Comparison of ENCODE assay signal across 1 cellular context in the genomic region with DNA sequence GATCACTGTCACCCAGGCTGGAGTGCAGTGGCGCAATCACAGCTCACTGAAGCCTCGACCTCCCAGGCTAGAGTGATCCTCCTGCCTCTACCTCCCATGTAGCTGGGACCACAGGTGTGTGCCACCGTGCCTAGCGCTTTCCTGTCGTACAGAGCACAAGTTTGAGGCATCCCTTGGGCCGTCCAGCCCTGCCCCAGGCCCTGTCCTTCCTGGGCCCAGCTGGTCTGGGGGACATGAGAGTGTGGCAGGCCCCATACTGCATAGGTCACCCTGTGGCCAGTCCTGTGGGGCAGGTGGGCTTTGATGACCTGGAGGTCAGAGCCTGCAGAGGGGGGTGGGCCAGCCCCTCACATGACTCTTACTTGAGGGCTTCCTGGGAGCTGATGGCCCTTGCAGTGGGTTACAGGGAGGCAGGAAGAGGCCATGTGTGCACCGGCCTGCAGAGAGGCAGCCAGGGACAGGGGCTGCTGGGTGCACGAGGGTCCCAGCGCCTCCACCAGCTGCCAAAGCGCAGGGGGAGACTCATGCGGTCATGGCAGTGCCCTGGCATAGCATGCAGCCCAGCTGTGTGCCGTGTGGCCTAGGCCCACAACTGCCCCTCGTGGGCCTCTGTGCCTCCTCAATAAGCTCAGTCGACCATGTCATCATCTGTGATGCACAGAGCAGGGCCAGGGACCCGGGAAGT.
TF ChIP-seq lines count a peak whose summit lies in the region.

No MANE protein-coding gene starts in this region.

TF ChIP-seq in HepG2, 621 proteins besides CTCF, POLR2A, EP300 and RAD21 (continued from another document):
- TF ChIP-seq, protein P1, sequence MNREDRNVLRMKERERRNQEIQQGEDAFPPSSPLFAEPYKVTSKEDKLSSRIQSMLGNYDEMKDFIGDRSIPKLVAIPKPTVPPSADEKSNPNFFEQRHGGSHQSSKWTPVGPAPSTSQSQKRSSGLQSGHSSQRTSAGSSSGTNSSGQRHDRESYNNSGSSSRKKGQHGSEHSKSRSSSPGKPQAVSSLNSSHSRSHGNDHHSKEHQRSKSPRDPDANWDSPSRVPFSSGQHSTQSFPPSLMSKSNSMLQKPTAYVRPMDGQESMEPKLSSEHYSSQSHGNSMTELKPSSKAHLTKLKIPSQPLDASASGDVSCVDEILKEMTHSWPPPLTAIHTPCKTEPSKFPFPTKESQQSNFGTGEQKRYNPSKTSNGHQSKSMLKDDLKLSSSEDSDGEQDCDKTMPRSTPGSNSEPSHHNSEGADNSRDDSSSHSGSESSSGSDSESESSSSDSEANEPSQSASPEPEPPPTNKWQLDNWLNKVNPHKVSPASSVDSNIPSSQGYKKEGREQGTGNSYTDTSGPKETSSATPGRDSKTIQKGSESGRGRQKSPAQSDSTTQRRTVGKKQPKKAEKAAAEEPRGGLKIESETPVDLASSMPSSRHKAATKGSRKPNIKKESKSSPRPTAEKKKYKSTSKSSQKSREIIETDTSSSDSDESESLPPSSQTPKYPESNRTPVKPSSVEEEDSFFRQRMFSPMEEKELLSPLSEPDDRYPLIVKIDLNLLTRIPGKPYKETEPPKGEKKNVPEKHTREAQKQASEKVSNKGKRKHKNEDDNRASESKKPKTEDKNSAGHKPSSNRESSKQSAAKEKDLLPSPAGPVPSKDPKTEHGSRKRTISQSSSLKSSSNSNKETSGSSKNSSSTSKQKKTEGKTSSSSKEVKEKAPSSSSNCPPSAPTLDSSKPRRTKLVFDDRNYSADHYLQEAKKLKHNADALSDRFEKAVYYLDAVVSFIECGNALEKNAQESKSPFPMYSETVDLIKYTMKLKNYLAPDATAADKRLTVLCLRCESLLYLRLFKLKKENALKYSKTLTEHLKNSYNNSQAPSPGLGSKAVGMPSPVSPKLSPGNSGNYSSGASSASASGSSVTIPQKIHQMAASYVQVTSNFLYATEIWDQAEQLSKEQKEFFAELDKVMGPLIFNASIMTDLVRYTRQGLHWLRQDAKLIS (CRISPR knock-in tag; IDR thresholded peaks at IDR 0.05): no peak
- TF ChIP-seq ZNF460 (CRISPR knock-in tag; IDR thresholded peaks at IDR 0.05; ENCODE audit: borderline replicate concordance) (no peak), ZNF225 (CRISPR knock-in tag; IDR thresholded peaks at IDR 0.05) (0 out of 2 replicates have a peak, but pooled peaks have one; percentile 60), KDM3A (CRISPR knock-in tag; IDR thresholded peaks at IDR 0.05; ENCODE audit: low read depth) (no peak), RBM39 (IDR thresholded peaks at IDR 0.05; ENCODE audit: low read depth, low read length, poor library complexity, severe bottlenecking) (peak; percentile 45), MED13 (CRISPR knock-in tag; IDR thresholded peaks at IDR 0.05) (no peak), NR2F2 (IDR thresholded peaks at IDR 0.05; ENCODE audit: borderline replicate concordance, low read depth) (no peak)
- TF ChIP-seq, protein P2, sequence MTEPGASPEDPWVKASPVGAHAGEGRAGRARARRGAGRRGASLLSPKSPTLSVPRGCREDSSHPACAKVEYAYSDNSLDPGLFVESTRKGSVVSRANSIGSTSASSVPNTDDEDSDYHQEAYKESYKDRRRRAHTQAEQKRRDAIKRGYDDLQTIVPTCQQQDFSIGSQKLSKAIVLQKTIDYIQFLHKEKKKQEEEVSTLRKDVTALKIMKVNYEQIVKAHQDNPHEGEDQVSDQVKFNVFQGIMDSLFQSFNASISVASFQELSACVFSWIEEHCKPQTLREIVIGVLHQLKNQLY (CRISPR knock-in tag; IDR thresholded peaks at IDR 0.05): no peak
- TF ChIP-seq, protein P3, sequence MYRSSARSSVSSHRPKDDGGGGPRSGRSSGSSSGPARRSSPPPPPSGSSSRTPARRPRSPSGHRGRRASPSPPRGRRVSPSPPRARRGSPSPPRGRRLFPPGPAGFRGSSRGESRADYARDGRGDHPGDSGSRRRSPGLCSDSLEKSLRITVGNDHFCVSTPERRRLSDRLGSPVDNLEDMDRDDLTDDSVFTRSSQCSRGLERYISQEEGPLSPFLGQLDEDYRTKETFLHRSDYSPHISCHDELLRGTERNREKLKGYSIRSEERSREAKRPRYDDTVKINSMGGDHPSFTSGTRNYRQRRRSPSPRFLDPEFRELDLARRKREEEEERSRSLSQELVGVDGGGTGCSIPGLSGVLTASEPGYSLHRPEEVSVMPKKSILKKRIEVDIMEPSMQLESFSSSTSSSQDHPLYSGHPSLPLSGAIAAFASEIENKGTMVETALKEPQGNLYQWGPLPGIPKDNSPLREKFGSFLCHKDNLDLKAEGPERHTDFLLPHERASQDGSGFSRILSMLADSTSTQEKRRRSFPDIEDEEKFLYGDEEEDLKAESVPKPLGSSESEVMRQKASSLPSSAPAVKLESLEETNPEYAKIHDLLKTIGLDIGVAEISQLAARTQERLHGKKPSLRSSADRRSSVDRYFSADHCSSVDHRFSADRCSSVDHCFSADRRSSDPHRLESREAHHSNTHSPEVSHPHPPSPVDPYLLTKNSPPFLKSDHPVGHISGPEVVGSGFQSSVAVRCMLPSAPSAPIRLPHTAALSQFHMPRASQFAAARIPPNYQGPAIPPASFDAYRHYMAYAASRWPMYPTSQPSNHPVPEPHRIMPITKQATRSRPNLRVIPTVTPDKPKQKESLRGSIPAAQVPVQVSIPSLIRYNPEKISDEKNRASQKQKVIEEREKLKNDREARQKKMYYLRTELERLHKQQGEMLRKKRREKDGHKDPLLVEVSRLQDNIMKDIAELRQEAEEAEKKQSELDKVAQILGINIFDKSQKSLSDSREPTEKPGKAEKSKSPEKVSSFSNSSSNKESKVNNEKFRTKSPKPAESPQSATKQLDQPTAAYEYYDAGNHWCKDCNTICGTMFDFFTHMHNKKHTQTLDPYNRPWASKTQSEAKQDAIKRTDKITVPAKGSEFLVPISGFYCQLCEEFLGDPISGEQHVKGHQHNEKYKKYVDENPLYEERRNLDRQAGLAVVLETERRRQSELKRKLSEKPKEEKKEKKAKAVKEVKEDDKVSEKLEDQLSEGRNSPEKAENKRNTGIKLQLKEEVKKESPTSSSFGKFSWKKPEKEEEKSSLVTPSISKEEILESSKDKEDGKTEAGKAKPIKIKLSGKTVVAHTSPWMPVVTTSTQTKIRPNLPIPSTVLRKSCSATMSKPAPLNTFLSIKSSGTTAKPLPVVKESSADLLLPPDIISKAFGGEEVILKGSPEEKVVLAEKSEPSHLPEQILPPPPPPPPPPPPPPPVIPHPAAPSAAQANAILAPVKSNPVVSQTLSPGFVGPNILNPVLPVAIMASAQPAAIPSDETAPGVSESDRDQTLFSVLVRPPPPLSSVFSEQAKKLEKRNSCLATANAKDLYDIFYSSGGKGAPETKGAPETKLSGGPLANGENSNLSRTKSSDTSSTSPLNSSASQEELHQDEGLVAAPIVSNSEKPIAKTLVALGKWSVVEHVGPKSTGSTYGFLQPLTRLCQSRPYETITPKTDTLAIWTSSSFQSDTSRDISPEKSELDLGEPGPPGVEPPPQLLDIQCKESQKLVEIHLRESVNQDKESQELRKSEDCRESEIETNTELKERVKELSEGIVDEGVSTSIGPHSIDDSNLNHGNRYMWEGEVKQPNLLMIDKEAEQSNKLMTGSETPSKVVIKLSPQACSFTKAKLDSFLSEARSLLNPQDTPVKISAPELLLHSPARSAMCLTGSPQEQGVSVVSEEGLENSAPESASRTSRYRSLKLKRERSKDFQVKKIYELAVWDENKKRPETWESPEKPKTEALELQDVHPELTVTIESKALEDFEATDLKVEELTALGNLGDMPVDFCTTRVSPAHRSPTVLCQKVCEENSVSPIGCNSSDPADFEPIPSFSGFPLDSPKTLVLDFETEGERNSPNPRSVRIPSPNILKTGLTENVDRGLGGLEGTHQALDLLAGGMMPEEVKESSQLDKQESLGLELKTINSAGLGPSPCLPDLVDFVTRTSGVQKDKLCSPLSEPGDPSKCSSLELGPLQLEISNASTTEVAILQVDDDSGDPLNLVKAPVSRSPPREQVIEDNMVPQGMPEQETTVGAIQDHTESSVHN (CRISPR knock-in tag; IDR thresholded peaks at IDR 0.05): no peak
